Comparison of ENCODE assay signal across 14 cellular contexts in the genomic region with DNA sequence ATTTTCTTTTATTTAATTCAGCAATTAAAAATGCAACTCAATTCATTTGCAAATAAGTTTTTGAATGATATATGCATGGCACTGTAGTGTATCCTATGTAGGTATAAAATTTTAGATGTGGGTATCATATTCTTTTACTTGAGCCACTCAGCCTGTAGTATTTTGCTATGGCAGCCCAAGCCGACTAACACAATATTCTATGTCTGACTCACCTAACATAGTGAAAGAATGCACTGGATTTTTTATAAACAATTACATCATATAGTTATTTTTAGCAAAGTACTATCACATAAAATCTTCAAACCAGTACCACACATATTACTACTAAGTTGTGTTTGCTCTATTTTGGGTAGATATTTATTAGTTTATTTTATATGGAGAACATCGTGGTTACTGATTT. TPM values are rescaled to one million over a fixed set of nuclear protein-coding genes. Genes with fewer than 3 reads are reported as not detected.
DNase-seq lines count a peak whose midpoint lies in the region; ATAC-seq and TF ChIP-seq lines count a peak whose summit lies in the region.
"Had no signal": no experiment of that assay in that cellular context is flagged by ENCODE, and none has a peak within 500 bp of the region (broad histone marks: within the 10 kb centered on the region; RNA-seq: fewer than 3 reads in every experiment).

No MANE protein-coding gene starts in this region.

- no peaks in the 10 kb centered on the region for H4K20me1 ChIP-seq in mammary epithelial cell (ENCODE audit: insufficient read depth, low read length)

- no TSS peak for BruUV-seq in mammary epithelial cell (replicated peaks; lab: Mats Ljungman, UMichigan)

- no peaks in the 10 kb centered on the region for H3K27me3 ChIP-seq in MG63
- H3K27me3 ChIP-seq in mammary epithelial cell (ENCODE audit: insufficient read depth, low read length) = no peaks in the 10 kb centered on the region
- no peaks in the 10 kb centered on the region for H3K27me3 ChIP-seq in kidney epithelial cell (ENCODE audit: control insufficient read depth, insufficient read depth, low read length)
- H3K27me3 ChIP-seq in heart left ventricle = no peaks in the 10 kb centered on the region

- H3K4me3 ChIP-seq in MG63 (no peak overlapping the region), mammary epithelial cell (replicated peaks in 1 of 3; ENCODE audit: insufficient read depth in 1 of 3, low read depth in 2 of 3, low read length in 3 of 3) (no peak overlapping the region), kidney epithelial cell (ENCODE audit: low read depth, low read length) (no peak overlapping the region), heart left ventricle (no peak overlapping the region)

- no peak for TF ChIP-seq POLR2A in heart left ventricle (IDR thresholded peaks at IDR 0.05)

- no peak overlapping the region for H3K4me2 ChIP-seq in mammary epithelial cell (ENCODE audit: insufficient read depth, low read depth, low read length)

- H3K4me1 ChIP-seq in mammary epithelial cell (ENCODE audit: insufficient read depth, low read length) (no peaks in the 10 kb centered on the region), heart left ventricle (no peaks in the 10 kb centered on the region)

- DNase-seq in AG20443 (ENCODE audit: low spot score) (peak; percentile 19), MG63 (peak; percentile 34), mammary epithelial cell (peak; percentile 3), kidney epithelial cell (ENCODE audit: low read depth) (peak; percentile 21), heart left ventricle (no peak), SHP77 treated with DMSO at 0.1 percent for 48 hours (lab: John Stamatoyannopoulos, UW) (no peak)
- DNase-seq: activated CD4-positive, alpha-beta T cell treated with anti-CD3 and anti-CD28 coated beads for 36 hours; foreskin melanocyte; NCI-H2081 treated with DMSO at 0.1 percent for 48 hours; NCI-H69; occipital lobe; small intestine had no signal

- in situ Hi-C loops in mammary epithelial cell (cut with MboI; ENCODE audit: low sequenced_read_pairs in 2 of 2) = no loop called here

- no peaks in the 10 kb centered on the region for H3K79me2 ChIP-seq in mammary epithelial cell (ENCODE audit: insufficient read depth, low read length)

- 71% methylated on average over 2 of the region's 2 CpGs for WGBS in mammary epithelial cell (ENCODE audit: low coverage, missing lambda C conversion rate)
- 66 to 80% (median 77%) methylated on average over 2 of the region's 2 CpGs for WGBS in heart left ventricle, 4 donors

- TF ChIP-seq CTCF in mammary epithelial cell (conservative IDR thresholded peaks at IDR 0.05 in 1 of 2, IDR thresholded peaks at IDR 0.05 in 1 of 2; ENCODE audit: extremely low read depth in 1 of 2, insufficient read depth in 1 of 2, low read depth in 1 of 2, low read length in 2 of 2) = no peak
- no peak for TF ChIP-seq CTCF in kidney epithelial cell (IDR thresholded peaks at IDR 0.05; ENCODE audit: insufficient read depth, low read length, poor library complexity, severe bottlenecking)
- TF ChIP-seq CTCF in heart left ventricle (IDR thresholded peaks at IDR 0.05) = no peak

- no peak overlapping the region for H3K9ac ChIP-seq in mammary epithelial cell (ENCODE audit: insufficient read depth, low read length)

- dilution Hi-C loops in mammary epithelial cell (cut with HindIII; ENCODE audit: low sequenced_read_pairs) = no loop called here

- ATAC-seq in heart left ventricle = no peak
- ATAC-seq in HG03439 (IDR thresholded peaks at IDR 0.05; ENCODE audit: unreplicated experiment) = no peak
- ATAC-seq in HG03139 (IDR thresholded peaks at IDR 0.05; ENCODE audit: unreplicated experiment) = no peak
- ATAC-seq: activated CD4-positive, alpha-beta T cell treated with anti-CD3 and anti-CD28 coated beads for 36 hours had no signal

- intact Hi-C loops in mammary epithelial cell (cut with micrococcal nuclease) (no loop called here), heart left ventricle (cut with DNase I) (no loop called here)

- H3K9me3 ChIP-seq in MG63 (no peaks in the 10 kb centered on the region), mammary epithelial cell (replicated peaks; ENCODE audit: insufficient read depth, low read length) (no peaks in the 10 kb centered on the region), heart left ventricle (no peaks in the 10 kb centered on the region)

- no peak overlapping the region for H3K27ac ChIP-seq in mammary epithelial cell (ENCODE audit: insufficient read depth, low read depth, low read length)
- no peak overlapping the region for H3K27ac ChIP-seq in heart left ventricle

- CTCF ChIA-PET in mammary epithelial cell (lab: Charles Lee; ENCODE audit: low non-redundant PET) = no interaction called here

- H3K36me3 ChIP-seq in MG63 (no peaks in the 10 kb centered on the region), mammary epithelial cell (ENCODE audit: insufficient read depth, low read length) (no peaks in the 10 kb centered on the region), kidney epithelial cell (ENCODE audit: control insufficient read depth, insufficient read depth, low read length) (no peaks in the 10 kb centered on the region), heart left ventricle (no peaks in the 10 kb centered on the region)

- H2AFZ ChIP-seq in mammary epithelial cell (ENCODE audit: low read depth, low read length) = no peak overlapping the region

RNA-seq across cellular contexts. Expression of a gene that starts 21.9 kb away (rescaled TPM):
- total RNA-seq in MG63 (2014; rRNA removed; shearing (Covaris generic); ENCODE audit: low replicate concordance) = not detected in 2 replicates
- total RNA-seq in mammary epithelial cell (1 to 10 TPM in 1 of 2 donors, not detected in 1; 2.7 TPM), kidney epithelial cell (not detected in 2 replicates), heart left ventricle (under 1 TPM in 1 of 9 donors, not detected in 8; 0.45 TPM)
- polyA plus RNA-seq in mammary epithelial cell (not detected), heart left ventricle (not detected)
- not detected for polyA minus RNA-seq in mammary epithelial cell
- total RNA-seq: activated CD4-positive, alpha-beta T cell treated with anti-CD3 and anti-CD28 coated beads for 36 hours had no signal

Comparison
In these comparisons a context has a peak if more than half of its experiments do, and no peak if none do; other contexts are left out.
1. DNase-seq: peak in AG20443 (single experiment), MG63 (single experiment), mammary epithelial cell (single experiment) and kidney epithelial cell (single experiment); none in heart left ventricle (0 of 5) and SHP77 treated with DMSO at 0.1 percent for 48 hours (single experiment).